Comparison of ENCODE assay signal across 27 cellular contexts in the genomic region with DNA sequence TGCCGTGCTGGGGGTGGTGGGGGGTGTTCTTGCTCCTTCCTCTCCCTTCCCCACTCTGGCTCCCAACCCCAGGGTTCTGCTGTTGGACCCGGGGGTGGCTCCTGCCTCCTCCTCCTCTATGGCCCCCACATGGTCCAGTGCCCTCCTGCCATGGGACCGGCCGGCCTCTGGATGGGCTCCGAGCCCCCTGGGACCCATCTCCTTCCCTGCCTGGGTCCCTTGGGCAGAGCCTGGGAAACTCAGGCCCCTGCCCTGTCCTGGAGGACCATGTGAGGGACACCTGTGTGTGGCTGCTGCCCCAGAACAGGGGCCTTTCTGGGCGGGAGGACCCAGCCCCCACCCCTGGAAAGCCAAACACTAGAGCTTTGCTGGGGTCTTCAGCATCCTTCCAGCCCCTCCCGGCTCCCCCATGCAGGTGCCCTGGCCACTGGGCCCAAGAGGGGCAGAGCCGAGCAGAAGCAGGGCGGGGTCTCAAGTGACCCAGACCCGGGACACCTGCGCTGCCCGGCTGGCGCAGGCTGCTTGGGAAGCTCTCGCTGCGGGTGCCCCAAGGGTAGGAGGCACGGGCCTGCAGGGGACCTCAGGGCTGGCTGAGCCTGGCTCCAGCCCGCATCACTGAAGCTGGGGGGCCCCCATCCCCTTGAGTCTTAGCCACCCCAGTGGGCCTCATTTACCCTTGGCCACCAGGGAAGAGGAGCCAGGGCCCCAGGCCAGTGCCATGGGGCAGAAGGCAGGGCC. TPM values are rescaled to one million over a fixed set of nuclear protein-coding genes. Genes with fewer than 3 reads are reported as not detected.
DNase-seq lines count a peak whose midpoint lies in the region; ATAC-seq and TF ChIP-seq lines count a peak whose summit lies in the region.
"Had no signal": no experiment of that assay in that cellular context is flagged by ENCODE, and none has a peak within 500 bp of the region (broad histone marks: within the 10 kb centered on the region; RNA-seq: fewer than 3 reads in every experiment).

No MANE protein-coding gene starts in this region.

- peaks cover 33% of the 10 kb centered on the region for H3K4me1 Mint-ChIP-seq in activated B cell treated with CpG ODN at 0.5 μM for 24 hours
- H3K4me1 Mint-ChIP-seq in naive thymus-derived CD4-positive, alpha-beta T cell = peaks cover 13 to 24% (median 22%) of the 10 kb centered on the region in 7 donors
- peaks cover 24% of the 10 kb centered on the region for H3K4me1 Mint-ChIP-seq in activated naive CD8-positive, alpha-beta T cell treated with anti-CD3 and anti-CD28 coated beads for 36 hours

- ATAC-seq in activated B cell treated with CpG ODN at 0.5 μM for 24 hours (ENCODE audit: low read depth) = no peak
- ATAC-seq in naive thymus-derived CD4-positive, alpha-beta T cell = no peak
- ATAC-seq in HG03159 (IDR thresholded peaks at IDR 0.05; ENCODE audit: unreplicated experiment) = no peak
- ATAC-seq: A549, left ventricle myocardium superior had no signal

- H3K27ac ChIP-seq in left ventricle myocardium inferior (replicated peaks) (peak overlapping the region; percentile 19), right atrium auricular region (no peak overlapping the region)
- peak overlapping the region; percentile 85 for H3K27ac ChIP-seq in naive thymus-derived CD4-positive, alpha-beta T cell (ENCODE audit: low read depth, low read length)
- H3K27ac ChIP-seq: A549, HL-60 had no signal

- H3K9me3 Mint-ChIP-seq in activated B cell treated with CpG ODN at 0.5 μM for 24 hours = no peaks in the 10 kb centered on the region
- no peaks in the 10 kb centered on the region for H3K9me3 Mint-ChIP-seq in naive thymus-derived CD4-positive, alpha-beta T cell
- H3K9me3 Mint-ChIP-seq in activated naive CD8-positive, alpha-beta T cell treated with anti-CD3 and anti-CD28 coated beads for 36 hours = no peaks in the 10 kb centered on the region
- H3K9me3 Mint-ChIP-seq: activated naive CD8-positive, alpha-beta T cell treated with anti-CD3 and anti-CD28 coated beads, Interleukin-2, amount 10 ng/mL, durations not matched to agents 7 days and 5 days; central memory CD8-positive, alpha-beta T cell; nephron; T-helper 1 cell treated with Interleukin-12 subunit alpha and Interleukin-12 subunit beta and Interleukin-4 antibody, amounts not matched to agents 30 μg/mL and 1 μg/mL, for 36 hours had no signal

- H3K4me3 ChIP-seq in left ventricle myocardium inferior (no peak overlapping the region), right atrium auricular region (no peak overlapping the region)
- H3K4me3 ChIP-seq in naive thymus-derived CD4-positive, alpha-beta T cell (ENCODE audit: low read length) = no peak overlapping the region
- H3K4me3 ChIP-seq: A549, ovary, vagina had no signal

- intact Hi-C loops in left ventricle myocardium inferior (cut with micrococcal nuclease) = loop anchor here (5.0 kb wide), 1 partner anchor 185 kb away; no protein-coding TSS in a partner anchor
- intact Hi-C loops in activated B cell treated with CpG ODN at 0.5 μM for 24 hours (cut with micrococcal nuclease) = loop anchor here (10.0 kb wide), 1 partner anchor 448 kb away; no protein-coding TSS in a partner anchor
- intact Hi-C loops in naive thymus-derived CD4-positive, alpha-beta T cell (cut with micrococcal nuclease) = loop anchor here (5.0 to 10.0 kb wide), 2 partner anchors 448 to 590 kb away; no protein-coding TSS in a partner anchor

- no peaks in the 10 kb centered on the region for H3K27me3 Mint-ChIP-seq in activated B cell treated with CpG ODN at 0.5 μM for 24 hours
- no peaks in the 10 kb centered on the region for H3K27me3 Mint-ChIP-seq in naive thymus-derived CD4-positive, alpha-beta T cell
- H3K27me3 Mint-ChIP-seq in activated naive CD8-positive, alpha-beta T cell treated with anti-CD3 and anti-CD28 coated beads for 36 hours = no peaks in the 10 kb centered on the region
- H3K27me3 Mint-ChIP-seq: activated naive CD8-positive, alpha-beta T cell treated with anti-CD3 and anti-CD28 coated beads, Interleukin-2, amount 10 ng/mL, durations not matched to agents 7 days and 5 days; central memory CD8-positive, alpha-beta T cell had no signal

- H3K36me3 Mint-ChIP-seq in activated B cell treated with CpG ODN at 0.5 μM for 24 hours (ENCODE audit: low read depth) = peaks cover 7% of the 10 kb centered on the region
- no peaks in the 10 kb centered on the region for H3K36me3 Mint-ChIP-seq in naive thymus-derived CD4-positive, alpha-beta T cell
- H3K36me3 Mint-ChIP-seq in activated naive CD8-positive, alpha-beta T cell treated with anti-CD3 and anti-CD28 coated beads for 36 hours = no peaks in the 10 kb centered on the region
- H3K36me3 Mint-ChIP-seq: activated naive CD8-positive, alpha-beta T cell treated with anti-CD3 and anti-CD28 coated beads, Interleukin-2, amount 10 ng/mL, durations not matched to agents 7 days and 5 days had no signal

- H3K9me3 ChIP-seq in left ventricle myocardium inferior (replicated peaks) (no peaks in the 10 kb centered on the region), right atrium auricular region (no peaks in the 10 kb centered on the region)
- H3K9me3 ChIP-seq in naive thymus-derived CD4-positive, alpha-beta T cell (ENCODE audit: control insufficient read depth in 2 of 3, low read length in 3 of 3) = no peaks in the 10 kb centered on the region
- H3K9me3 ChIP-seq: A549, ovary, SK-N-SH, vagina had no signal

- H3K27me3 ChIP-seq in left ventricle myocardium inferior (ENCODE audit: low read depth) = no peaks in the 10 kb centered on the region
- no peaks in the 10 kb centered on the region for H3K27me3 ChIP-seq in right atrium auricular region
- no peaks in the 10 kb centered on the region for H3K27me3 ChIP-seq in naive thymus-derived CD4-positive, alpha-beta T cell (ENCODE audit: control insufficient read depth in 2 of 2, insufficient read depth in 2 of 2, low read length in 2 of 2)
- H3K27me3 ChIP-seq: ovary, vagina had no signal

- POLR2A ChIA-PET in activated B cell treated with CpG ODN at 0.5 μM for 24 hours (lab: Charles Lee) = interaction anchor here (1.2 to 3.5 kb wide), 3 partner anchors 185 to 350 kb away, joined by 5 to 39 read pairs (median 27); partner anchors contain the start of genes MORN1 and RER1
- POLR2A ChIA-PET in naive thymus-derived CD4-positive, alpha-beta T cell (lab: Charles Lee) = interaction anchor here (0.8 to 4.7 kb wide), 6 partner anchors 8 to 351 kb away, joined by 3 to 47 read pairs (median 20); partner anchors contain the start of genes MORN1 and RER1

- CTCF ChIA-PET in activated B cell treated with CpG ODN at 0.5 μM for 24 hours (lab: Charles Lee) = interaction anchor here (1.0 to 9.5 kb wide), 2 partner anchors 185 to 351 kb away, joined by 3 to 185 read pairs; no protein-coding TSS in a partner anchor
- CTCF ChIA-PET in naive thymus-derived CD4-positive, alpha-beta T cell (lab: Charles Lee) = interaction anchor here (0.7 to 3.4 kb wide), 2 partner anchors 183 to 350 kb away, joined by 6 to 78 read pairs; no protein-coding TSS in a partner anchor

- no peak for DNase-seq in left ventricle myocardium inferior
- no peak for DNase-seq in right atrium auricular region (ENCODE audit: low spot score)
- DNase-seq in activated B cell treated with CpG ODN at 0.5 μM for 24 hours = no peak
- no peak for DNase-seq in naive thymus-derived CD4-positive, alpha-beta T cell
- DNase-seq in NCI-H524 (lab: John Stamatoyannopoulos, UW) = no peak
- no peak for DNase-seq in MV-4-11 (lab: John Stamatoyannopoulos, UW)
- no peak for DNase-seq in activated naive CD8-positive, alpha-beta T cell treated with anti-CD3 and anti-CD28 coated beads for 36 hours
- DNase-seq: activated CD4-positive, alpha-beta T cell treated with anti-CD3 and anti-CD28 coated beads for 1 hour; activated CD8-positive, alpha-beta memory T cell treated with anti-CD3 and anti-CD28 coated beads for 24 hours; activated effector memory CD4-positive, alpha-beta T cell treated with Interleukin-2 at 50 U/mL for 16 hours; activated naive CD8-positive, alpha-beta T cell treated with anti-CD3 and anti-CD28 coated beads, Interleukin-2, amount 10 ng/mL, durations not matched to agents 7 days and 5 days; GOT3; left ventricle myocardium superior; NCI-H446; NCI-H82; retina; RPMI8226; SK-N-SH; stimulated activated CD4-positive, alpha-beta T cell treated with anti-CD3 and anti-CD28 coated beads, Interleukin-4, amount 100 ng/mL, for 1 hour had no signal

- peak overlapping the region; percentile 24 for H3K27ac Mint-ChIP-seq in activated B cell treated with CpG ODN at 0.5 μM for 24 hours
- H3K27ac Mint-ChIP-seq in naive thymus-derived CD4-positive, alpha-beta T cell = peak overlapping the region in 3 of 9 donors; percentile 38 to 94 (median 94)
- H3K27ac Mint-ChIP-seq in activated naive CD8-positive, alpha-beta T cell treated with anti-CD3 and anti-CD28 coated beads for 36 hours = no peak overlapping the region
- H3K27ac Mint-ChIP-seq: T-helper 1 cell treated with Interleukin-12 subunit alpha and Interleukin-12 subunit beta and Interleukin-4 antibody, amounts not matched to agents 30 μg/mL and 1 μg/mL, for 36 hours had no signal

- no peak overlapping the region for H3K4me3 Mint-ChIP-seq in activated B cell treated with CpG ODN at 0.5 μM for 24 hours
- H3K4me3 Mint-ChIP-seq in naive thymus-derived CD4-positive, alpha-beta T cell = peak overlapping the region in 1 of 10 donors; percentile 33
- H3K4me3 Mint-ChIP-seq in activated naive CD8-positive, alpha-beta T cell treated with anti-CD3 and anti-CD28 coated beads for 36 hours = no peak overlapping the region
- H3K4me3 Mint-ChIP-seq: activated naive CD8-positive, alpha-beta T cell treated with anti-CD3 and anti-CD28 coated beads, Interleukin-2, amount 10 ng/mL, durations not matched to agents 7 days and 5 days; central memory CD8-positive, alpha-beta T cell; T-helper 1 cell treated with Interleukin-12 subunit alpha and Interleukin-12 subunit beta and Interleukin-4 antibody, amounts not matched to agents 30 μg/mL and 1 μg/mL, for 36 hours had no signal

- H3K4me1 ChIP-seq in left ventricle myocardium inferior = peaks cover 66% of the 10 kb centered on the region
- peaks cover 0 to 56% of the 10 kb centered on the region in 2 donors for H3K4me1 ChIP-seq in right atrium auricular region
- H3K4me1 ChIP-seq in naive thymus-derived CD4-positive, alpha-beta T cell (ENCODE audit: control insufficient read depth in 2 of 2, insufficient read depth in 2 of 2, low read length in 2 of 2) = peaks cover 22 to 35% of the 10 kb centered on the region in 2 donors

- H3K36me3 ChIP-seq in left ventricle myocardium inferior = no peaks in the 10 kb centered on the region
- no peaks in the 10 kb centered on the region for H3K36me3 ChIP-seq in right atrium auricular region
- no peaks in the 10 kb centered on the region for H3K36me3 ChIP-seq in naive thymus-derived CD4-positive, alpha-beta T cell (ENCODE audit: control insufficient read depth in 2 of 3, insufficient read depth in 3 of 3, low read length in 3 of 3)
- H3K36me3 ChIP-seq: ovary, vagina had no signal

- no peak for TF ChIP-seq CTCF in left ventricle myocardium inferior (IDR thresholded peaks at IDR 0.05; ENCODE audit: borderline replicate concordance)
- no peak for TF ChIP-seq CTCF in right atrium auricular region (IDR thresholded peaks at IDR 0.05)
- no peak for TF ChIP-seq CTCF in activated B cell treated with CpG ODN at 0.5 μM for 24 hours (IDR thresholded peaks at IDR 0.05)

RNA-seq across cellular contexts. Expression of gene FAAP20, which starts 2.5 kb away (rescaled TPM):
- total RNA-seq in left ventricle myocardium inferior (37.0 TPM), right atrium auricular region (10 to 100 TPM; 18.5 to 24.3 TPM), activated B cell treated with CpG ODN at 0.5 μM for 24 hours (73.7 and 83.9 TPM in 2 replicates)
- 10 to 100 TPM; 43.2 to 56.2 (median 48.8) TPM for total RNA-seq in naive thymus-derived CD4-positive, alpha-beta T cell
- 10 to 100 TPM; 55.9 to 77.0 TPM for polyA plus RNA-seq in naive thymus-derived CD4-positive, alpha-beta T cell
- total RNA-seq in activated naive CD8-positive, alpha-beta T cell treated with anti-CD3 and anti-CD28 coated beads for 36 hours = 10 to 100 TPM; 69.3 to 71.4 TPM

RNA-seq across cellular contexts. Expression of gene SKI, which starts 31.0 kb away (rescaled TPM):
- total RNA-seq in left ventricle myocardium inferior = 37.9 TPM
- total RNA-seq in right atrium auricular region = 10 to 100 TPM; 36.7 to 57.2 TPM
- total RNA-seq in activated B cell treated with CpG ODN at 0.5 μM for 24 hours = 37.2 and 37.6 TPM in 2 replicates
- total RNA-seq in naive thymus-derived CD4-positive, alpha-beta T cell = 100 to 1,000 TPM in 2 of 5 experiments, 10 to 100 TPM in 3; 63.4 to 278 (median 97.9) TPM
- polyA plus RNA-seq in naive thymus-derived CD4-positive, alpha-beta T cell = under 1 TPM; 0.61 to 0.92 TPM
- total RNA-seq in activated naive CD8-positive, alpha-beta T cell treated with anti-CD3 and anti-CD28 coated beads for 36 hours = 10 to 100 TPM; 25.4 to 27.3 TPM

Comparison
In these comparisons a context has a peak if more than half of its experiments do, and no peak if none do; other contexts are left out.
1. H3K27ac ChIP-seq: peak in left ventricle myocardium inferior (single experiment) and naive thymus-derived CD4-positive, alpha-beta T cell (single experiment); none in right atrium auricular region (0 of 2).